ENCODE assay signal across 14 cellular contexts in genomic region chr9:137761032-137761431, GRCh38.
DNase-seq lines count a peak whose midpoint lies in the region; ATAC-seq lines count a peak whose summit lies in the region.
"Had no signal": no experiment of that assay in that cellular context is flagged by ENCODE, and none has a peak within 500 bp of the region (broad histone marks: within the 10 kb centered on the region; RNA-seq: fewer than 3 reads in every experiment).

No MANE protein-coding gene starts in this region.

- H3K9me3 Mint-ChIP-seq in activated T-cell treated with anti-CD3 and anti-CD28 coated beads, Interleukin-2, amount 50 U/mL, for 4 hours, result no peaks in the 10 kb centered on the region
- H3K9me3 Mint-ChIP-seq in memory B cell, result no peaks in the 10 kb centered on the region
- H3K9me3 Mint-ChIP-seq: endodermal cell, nephron had no signal

- no peaks in the 10 kb centered on the region for H3K27me3 Mint-ChIP-seq in activated T-cell treated with anti-CD3 and anti-CD28 coated beads, Interleukin-2, amount 50 U/mL, for 4 hours (ENCODE audit: low read depth)
- no peaks in the 10 kb centered on the region for H3K27me3 Mint-ChIP-seq in memory B cell

- H3K4me1 Mint-ChIP-seq in activated T-cell treated with anti-CD3 and anti-CD28 coated beads, Interleukin-2, amount 50 U/mL, for 4 hours (ENCODE audit: low read depth), result peaks cover 58% of the 10 kb centered on the region
- peaks cover 47% of the 10 kb centered on the region for H3K4me1 Mint-ChIP-seq in memory B cell
- H3K4me1 Mint-ChIP-seq: endodermal cell had no signal

- ATAC-seq in activated T-cell treated with anti-CD3 and anti-CD28 coated beads, Interleukin-2, amount 50 U/mL, for 4 hours, result peak; percentile 67 to 73
- ATAC-seq in memory B cell (ENCODE audit: low read depth), result peak; percentile 53
- ATAC-seq in HG02870 (IDR thresholded peaks at IDR 0.05; ENCODE audit: unreplicated experiment), result no peak

- H3K4me3 Mint-ChIP-seq in activated T-cell treated with anti-CD3 and anti-CD28 coated beads, Interleukin-2, amount 50 U/mL, for 4 hours, result no peak overlapping the region
- H3K4me3 Mint-ChIP-seq in memory B cell, result peak overlapping the region; percentile 63
- H3K4me3 Mint-ChIP-seq: endodermal cell, nephron had no signal

- H3K27ac Mint-ChIP-seq in memory B cell, result peak overlapping the region; percentile 98
- H3K27ac Mint-ChIP-seq: nephron had no signal

- peaks cover 56% of the 10 kb centered on the region for H3K36me3 Mint-ChIP-seq in activated T-cell treated with anti-CD3 and anti-CD28 coated beads, Interleukin-2, amount 50 U/mL, for 4 hours (ENCODE audit: insufficient read depth)
- H3K36me3 Mint-ChIP-seq in memory B cell, result peaks cover 47% of the 10 kb centered on the region

- peak; percentile 34 for DNase-seq in stimulated activated CD4-positive, alpha-beta T cell treated with anti-CD3 and anti-CD28 coated beads, Interleukin-15, amount 100 ng/mL, for 24 hours
- DNase-seq in stimulated activated CD4-positive, alpha-beta T cell treated with anti-CD3 and anti-CD28 coated beads, Interleukin-12 subunit alpha, Interleukin-12 subunit beta, amount 100 ng/mL, for 4 hours, result no peak
- DNase-seq in activated T-cell treated with anti-CD3 and anti-CD28 coated beads, Interleukin-2, amount 50 U/mL, for 4 hours, result no peak
- DNase-seq in memory B cell (ENCODE audit: low spot score in 2 of 2), result peak; percentile 42 to 63
- no peak for DNase-seq in NCI-H1105 (lab: John Stamatoyannopoulos, UW)
- DNase-seq in NCI-H1436 (lab: John Stamatoyannopoulos, UW), result no peak
- DNase-seq in NCI-H2107 treated with DMSO at 0.1 percent for 48 hours (lab: John Stamatoyannopoulos, UW; ENCODE audit: unreplicated experiment), result no peak
- DNase-seq: AML-193, endodermal cell, kidney glomerular epithelial cell, NCI-H2171 treated with DMSO at 0.1 percent for 48 hours, SK-N-SH had no signal

Comparison
In these comparisons a context has a peak if more than half of its experiments do, and no peak if none do; other contexts are left out.
1. DNase-seq: peak in stimulated activated CD4-positive, alpha-beta T cell treated with anti-CD3 and anti-CD28 coated beads, Interleukin-15, amount 100 ng/mL, for 24 hours (single experiment) and memory B cell (2 of 2); none in stimulated activated CD4-positive, alpha-beta T cell treated with anti-CD3 and anti-CD28 coated beads, Interleukin-12 subunit alpha, Interleukin-12 subunit beta, amount 100 ng/mL, for 4 hours (single experiment), activated T-cell treated with anti-CD3 and anti-CD28 coated beads, Interleukin-2, amount 50 U/mL, for 4 hours (single experiment), NCI-H1105 (single experiment), NCI-H1436 (single experiment) and NCI-H2107 treated with DMSO at 0.1 percent for 48 hours (single experiment).